In genomic region chr13:109121826-109122225, GRCh38 we compare ENCODE assay signal across 28 cellular contexts.
"Had no signal": no experiment of that assay in that cellular context is flagged by ENCODE, and none has a peak within 500 bp of the region (broad histone marks: within the 10 kb centered on the region; RNA-seq: fewer than 3 reads in every experiment).

No MANE protein-coding gene starts in this region.

- H3K27ac Mint-ChIP-seq: natural killer cell treated with Interleukin-12 subunit alpha and Interleukin-12 subunit beta and Interleukin-15 and Interleukin-18, amount 100 ng/mL, for 72 hours; nephron progenitor cell; progenitor cell of endocrine pancreas; stimulated activated effector memory CD8-positive, alpha-beta T cell treated with anti-CD3 and anti-CD28 coated beads, Interleukin-12 subunit alpha, Interleukin-12 subunit beta, amount 100 ng/mL, for 72 hours; stimulated activated naive B cell treated with anti-CD40 and anti-IgM and Interleukin-4, amounts not matched to agents 10 μg/mL and 1 μg/mL and 100 μg/mL, for 72 hours; stimulated activated naive CD8-positive, alpha-beta T cell treated with anti-CD3 and anti-CD28 coated beads, Interleukin-15, Interleukin-2, amounts not matched to agents 100 ng/mL and 50 ng/mL, for 24 hours had no signal

- H3K4me3 Mint-ChIP-seq: natural killer cell treated with Interleukin-12 subunit alpha and Interleukin-12 subunit beta and Interleukin-15 and Interleukin-18, amount 100 ng/mL, for 72 hours; nephron progenitor cell; neural crest cell; stimulated activated effector memory CD8-positive, alpha-beta T cell treated with anti-CD3 and anti-CD28 coated beads, Interleukin-12 subunit alpha, Interleukin-12 subunit beta, amount 100 ng/mL, for 72 hours; stimulated activated naive B cell treated with anti-CD40 and anti-IgM and Interleukin-4, amounts not matched to agents 10 μg/mL and 1 μg/mL and 100 μg/mL, for 72 hours; stimulated activated naive CD8-positive, alpha-beta T cell treated with anti-CD3 and anti-CD28 coated beads, Interleukin-15, Interleukin-2, amounts not matched to agents 100 ng/mL and 50 ng/mL, for 24 hours had no signal

- H3K36me3 ChIP-seq: ovary, right lobe of liver, sigmoid colon, stomach, thoracic aorta, thyroid gland, tibial nerve, upper lobe of left lung, vagina had no signal

- H3K9ac ChIP-seq: parathyroid adenoma had no signal

- H3K27me3 ChIP-seq: ovary, right lobe of liver, sigmoid colon, stomach, thyroid gland, tibial nerve, upper lobe of left lung, vagina had no signal

- ATAC-seq: natural killer cell treated with Interleukin-12 subunit alpha and Interleukin-12 subunit beta and Interleukin-15 and Interleukin-18, amount 100 ng/mL, for 72 hours; psoas muscle; right cardiac atrium; right lobe of liver; stimulated activated effector memory CD8-positive, alpha-beta T cell treated with anti-CD3 and anti-CD28 coated beads, Interleukin-12 subunit alpha, Interleukin-12 subunit beta, amount 100 ng/mL, for 72 hours; stimulated activated naive B cell treated with anti-CD40 and anti-IgM and Interleukin-4, amounts not matched to agents 10 μg/mL and 1 μg/mL and 100 μg/mL, for 72 hours had no signal

- H2AFZ ChIP-seq: parathyroid adenoma had no signal

- H3K4me1 Mint-ChIP-seq: nephron progenitor cell; stimulated activated effector memory CD8-positive, alpha-beta T cell treated with anti-CD3 and anti-CD28 coated beads, Interleukin-12 subunit alpha, Interleukin-12 subunit beta, amount 100 ng/mL, for 72 hours; stimulated activated naive B cell treated with anti-CD40 and anti-IgM and Interleukin-4, amounts not matched to agents 10 μg/mL and 1 μg/mL and 100 μg/mL, for 72 hours had no signal

- DNase-seq: nephron progenitor cell; occipital lobe; ovary; posterior cingulate gyrus; psoas muscle; right cardiac atrium; right lobe of liver; sigmoid colon; small intestine; stimulated activated CD4-positive, alpha-beta T cell treated with anti-CD3 and anti-CD28 coated beads, Interleukin-15, amount 100 ng/mL, for 24 hours; stimulated activated CD4-positive, alpha-beta T cell treated with anti-CD3 and anti-CD28 coated beads, Interleukin-2, amount 100 ng/mL, for 24 hours; stimulated activated CD4-positive, alpha-beta T cell treated with anti-CD3 and anti-CD28 coated beads, Interleukin-2, amount 100 ng/mL, for 48 hours; stimulated activated CD4-positive, alpha-beta T cell treated with anti-CD3 and anti-CD28 coated beads, Interleukin-4, amount 100 ng/mL, for 24 hours; stimulated activated naive B cell treated with anti-CD40 and anti-IgM and Interleukin-4, amounts not matched to agents 10 μg/mL and 1 μg/mL and 100 μg/mL, for 72 hours; stimulated activated naive CD4-positive, alpha-beta T cell treated with Interleukin-2 at 50 U/mL for 16 hours; stomach; thyroid gland; trophoblast cell; upper lobe of left lung had no signal

- H3K9me3 ChIP-seq: ovary, psoas muscle, right lobe of liver, sigmoid colon, stomach, thoracic aorta, thyroid gland, tibial nerve, upper lobe of left lung, vagina had no signal

- H3K36me3 Mint-ChIP-seq: natural killer cell treated with Interleukin-12 subunit alpha and Interleukin-12 subunit beta and Interleukin-15 and Interleukin-18, amount 100 ng/mL, for 72 hours; stimulated activated effector memory CD8-positive, alpha-beta T cell treated with anti-CD3 and anti-CD28 coated beads, Interleukin-12 subunit alpha, Interleukin-12 subunit beta, amount 100 ng/mL, for 72 hours; stimulated activated naive B cell treated with anti-CD40 and anti-IgM and Interleukin-4, amounts not matched to agents 10 μg/mL and 1 μg/mL and 100 μg/mL, for 72 hours had no signal

- H3K4me1 ChIP-seq: parathyroid adenoma, psoas muscle, right lobe of liver, sigmoid colon, stomach, thyroid gland, tibial nerve, upper lobe of left lung, vagina had no signal

- H3K9me3 Mint-ChIP-seq: natural killer cell treated with Interleukin-12 subunit alpha and Interleukin-12 subunit beta and Interleukin-15 and Interleukin-18, amount 100 ng/mL, for 72 hours; nephron progenitor cell; stimulated activated effector memory CD8-positive, alpha-beta T cell treated with anti-CD3 and anti-CD28 coated beads, Interleukin-12 subunit alpha, Interleukin-12 subunit beta, amount 100 ng/mL, for 72 hours; stimulated activated naive B cell treated with anti-CD40 and anti-IgM and Interleukin-4, amounts not matched to agents 10 μg/mL and 1 μg/mL and 100 μg/mL, for 72 hours; stimulated activated naive CD8-positive, alpha-beta T cell treated with anti-CD3 and anti-CD28 coated beads, Interleukin-15, Interleukin-2, amounts not matched to agents 100 ng/mL and 50 ng/mL, for 24 hours had no signal

- H3K27ac ChIP-seq: ovary, parathyroid adenoma, psoas muscle, right lobe of liver, sigmoid colon, stomach, thoracic aorta, thyroid gland, tibial nerve, upper lobe of left lung, vagina had no signal

- H3K4me3 ChIP-seq: ovary, psoas muscle, right lobe of liver, sigmoid colon, stomach, thoracic aorta, thyroid gland, tibial nerve, upper lobe of left lung, vagina had no signal
